In genomic region chr6:168390746-168391400, GRCh38 we compare ENCODE assay signal across 20 cellular contexts. TPM values are rescaled to one million over a fixed set of nuclear protein-coding genes. Genes with fewer than 3 reads are reported as not detected.
"Had no signal": no experiment of that assay in that cellular context is flagged by ENCODE, and none has a peak within 500 bp of the region (broad histone marks: within the 10 kb centered on the region; RNA-seq: fewer than 3 reads in every experiment).

No MANE protein-coding gene starts in this region.

- H3K27me3 ChIP-seq: ascending aorta, sigmoid colon, tibial nerve had no signal

- H3K9me3 ChIP-seq: ascending aorta, left lung, sigmoid colon, tibial nerve had no signal

- H3K27ac ChIP-seq: ascending aorta, left lung, sigmoid colon, tibial nerve, WERI-Rb-1 had no signal

- FAIRE-seq: frontal cortex had no signal

- H3K4me1 ChIP-seq: left lung, sigmoid colon had no signal

- H3K4me3 Mint-ChIP-seq: activated naive CD4-positive, alpha-beta T cell treated with anti-CD3 and anti-CD28 coated beads, Interleukin-2, amount 50 U/mL, for 24 hours; activated T-cell treated with anti-CD3 and anti-CD28 coated beads, Interleukin-2, amount 50 U/mL, for 72 hours; memory B cell had no signal

- H3K4me1 Mint-ChIP-seq: activated naive CD4-positive, alpha-beta T cell treated with anti-CD3 and anti-CD28 coated beads, Interleukin-2, amount 50 U/mL, for 24 hours; memory B cell had no signal

- DNase-seq: activated CD4-positive, alpha-beta T cell treated with anti-CD3 and anti-CD28 coated beads, Interleukin-2, amount 50 U/mL, for 4 hours; activated effector memory CD4-positive, alpha-beta T cell treated with anti-CD3 and anti-CD28 coated beads, Interleukin-2, amount 50 U/mL, for 16 hours; activated T-cell treated with anti-CD3 and anti-CD28 coated beads, Interleukin-2, amount 50 U/mL, for 72 hours; effector CD4-positive, alpha-beta T cell; hypothalamus; islet precursor cell; stimulated activated CD8-positive, alpha-beta memory T cell treated with anti-CD3 and anti-CD28 coated beads, Interleukin-4, amount 100 ng/mL, for 48 hours; stimulated activated naive CD4-positive, alpha-beta T cell; substantia nigra; T-helper 2 cell; WERI-Rb-1 had no signal

- H3K36me3 Mint-ChIP-seq: activated naive CD4-positive, alpha-beta T cell treated with anti-CD3 and anti-CD28 coated beads, Interleukin-2, amount 50 U/mL, for 24 hours; memory B cell had no signal

- H3K36me3 ChIP-seq: ascending aorta, left lung, sigmoid colon, tibial nerve, WERI-Rb-1 had no signal

- H3K9me3 Mint-ChIP-seq: activated naive CD4-positive, alpha-beta T cell treated with anti-CD3 and anti-CD28 coated beads, Interleukin-2, amount 50 U/mL, for 24 hours; activated T-cell treated with anti-CD3 and anti-CD28 coated beads, Interleukin-2, amount 50 U/mL, for 72 hours had no signal

- H3K4me3 ChIP-seq: ascending aorta, left lung, sigmoid colon, tibial nerve had no signal

- H3K27ac Mint-ChIP-seq: activated naive CD4-positive, alpha-beta T cell treated with anti-CD3 and anti-CD28 coated beads, Interleukin-2, amount 50 U/mL, for 24 hours; activated T-cell treated with anti-CD3 and anti-CD28 coated beads, Interleukin-2, amount 50 U/mL, for 72 hours; memory B cell had no signal

RNA-seq across cellular contexts. Expression of gene SMOC2, which starts 50.1 kb away (rescaled TPM):
- total RNA-seq: activated CD8-positive, alpha-beta memory T cell treated with anti-CD3 and anti-CD28 coated beads for 36 hours; activated T-cell treated with anti-CD3 and anti-CD28 coated beads, Interleukin-2, amount 50 U/mL, for 72 hours; mononuclear cell had no signal
